Comparison of ENCODE assay signal across 9 cellular contexts in the genomic region with DNA sequence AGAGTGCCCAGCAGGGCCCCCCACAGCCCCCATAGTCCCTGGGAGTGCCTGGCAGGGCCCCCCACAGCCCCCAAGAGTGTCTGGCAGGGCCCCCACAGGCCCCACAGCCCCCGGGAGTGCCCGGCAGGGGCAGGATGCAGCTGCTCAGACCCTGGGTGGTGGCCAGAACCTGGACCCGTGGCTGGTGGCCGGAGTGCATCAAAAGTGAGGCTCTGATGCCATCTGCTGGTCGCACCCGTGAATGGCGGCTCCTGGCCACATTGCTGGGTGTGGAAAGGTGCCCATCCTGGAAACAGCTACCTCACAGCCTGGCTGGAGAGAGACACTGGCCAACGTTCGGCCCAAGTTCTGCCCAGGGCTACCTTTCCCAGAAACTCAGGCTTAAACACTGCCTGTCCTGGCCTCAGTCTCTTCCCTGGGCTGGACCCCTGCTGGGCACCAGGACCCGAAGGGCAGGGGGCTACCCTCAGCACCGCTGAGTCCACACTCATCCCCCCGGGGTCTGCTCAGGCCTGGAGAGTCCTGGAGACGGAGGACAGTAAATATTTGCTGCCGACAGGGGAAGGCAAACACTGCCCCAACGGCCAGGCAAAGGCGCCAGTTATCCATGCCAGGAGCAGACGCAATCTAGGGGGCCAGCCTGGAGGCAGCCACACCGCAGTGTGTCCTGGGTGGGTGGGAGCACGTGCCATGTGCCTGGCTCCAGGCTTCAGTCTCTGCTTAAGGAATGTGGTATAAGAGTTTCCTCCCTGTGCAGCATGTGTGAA. TPM values are rescaled to one million over a fixed set of nuclear protein-coding genes. Genes with fewer than 3 reads are reported as not detected.
DNase-seq lines count a peak whose midpoint lies in the region; ATAC-seq, FAIRE-seq and TF ChIP-seq lines count a peak whose summit lies in the region.
"Had no signal": no experiment of that assay in that cellular context is flagged by ENCODE, and none has a peak within 500 bp of the region (broad histone marks: within the 10 kb centered on the region; RNA-seq: fewer than 3 reads in every experiment).

No MANE protein-coding gene starts in this region.

- no peaks in the 10 kb centered on the region for H3K79me2 ChIP-seq in OCI-LY3 (ENCODE audit: low read length)

- no peaks in the 10 kb centered on the region for H3K36me3 ChIP-seq in OCI-LY3 (replicated peaks; ENCODE audit: low read depth, low read length)
- no peaks in the 10 kb centered on the region for H3K36me3 ChIP-seq in neutrophil

- H3K4me1 ChIP-seq in OCI-LY3 (ENCODE audit: low read length) = peaks cover 2% of the 10 kb centered on the region; the same call in 1 of the 2 replicates
- H3K4me1 ChIP-seq in neutrophil (ENCODE audit: control insufficient read depth in 1 of 2, insufficient read depth in 1 of 2, low read depth in 1 of 2, low read length in 1 of 2) = peaks cover 4 to 6% of the 10 kb centered on the region in 2 experiments

- no peak overlapping the region for H2AFZ ChIP-seq in OCI-LY3 (ENCODE audit: low read depth, low read length)

- in situ Hi-C loops in ACHN (cut with HindIII; ENCODE audit: low pct_ligation_motif_present, low pct_unique_long_range_greater_than_20kb, low sequenced_read_pairs) = no loop called here

- no peak overlapping the region for H3K9ac ChIP-seq in OCI-LY3 (ENCODE audit: low read length)

- no peaks in the 10 kb centered on the region for H4K20me1 ChIP-seq in OCI-LY3 (ENCODE audit: insufficient read depth, low read length)

- TF ChIP-seq CTCF in OCI-LY3 (IDR thresholded peaks at IDR 0.05; ENCODE audit: low read depth, low read length) = peak; percentile 81
- TF ChIP-seq CTCF in fibroblast of the aortic adventitia (IDR thresholded peaks at IDR 0.05; ENCODE audit: insufficient read depth, low read length) = peak; percentile 81
- TF ChIP-seq CTCF in neutrophil (IDR thresholded peaks at IDR 0.05) = peak; percentile 76

- H3K4me2 ChIP-seq in OCI-LY3 (ENCODE audit: low read length) = no peak overlapping the region

- H3K9me3 ChIP-seq in OCI-LY3 (ENCODE audit: insufficient read depth, low read length) (no peaks in the 10 kb centered on the region), neutrophil (no peaks in the 10 kb centered on the region)

- TF ChIP-seq POLR2A in GM12892 (IDR thresholded peaks at IDR 0.05; ENCODE audit: low read depth, low read length) = no peak

- DNase-seq in ACHN (peak; percentile 60), GM12892 (ENCODE audit: insufficient read length) (peak; percentile 74), fibroblast of the aortic adventitia (ENCODE audit: low read depth) (peak; percentile 42)
- DNase-seq in activated T-helper 1 cell treated with anti-CD3 and anti-CD28 coated beads, Interleukin-2, amount 50 U/mL, for 16 hours (ENCODE audit: low read depth in 1 of 2, low spot score in 1 of 2) = peak; percentile 14 to 20

- no peaks in the 10 kb centered on the region for H3K27me3 ChIP-seq in OCI-LY3 (ENCODE audit: low read depth, low read length)
- peaks cover 20% of the 10 kb centered on the region for H3K27me3 ChIP-seq in neutrophil

- no peak overlapping the region for H3K4me3 ChIP-seq in OCI-LY3 (ENCODE audit: low read length)
- H3K4me3 ChIP-seq in fibroblast of the aortic adventitia (ENCODE audit: low read depth, low read length) = no peak overlapping the region
- H3K4me3 ChIP-seq in neutrophil (ENCODE audit: low read depth in 1 of 2, low read length in 1 of 2) = no peak overlapping the region

- no peak overlapping the region for H3K27ac ChIP-seq in OCI-LY3 (ENCODE audit: low read length)
- no peak overlapping the region for H3K27ac ChIP-seq in neutrophil

- ATAC-seq in HG02840 (IDR thresholded peaks at IDR 0.05; ENCODE audit: low FRiP score, unreplicated experiment) (no peak), HG03460 (IDR thresholded peaks at IDR 0.05; ENCODE audit: unreplicated experiment) (no peak)

- FAIRE-seq in GM12892 (lab: Jason Lieb, UNC) = peak; percentile 89
- FAIRE-seq: islet of Langerhans had no signal

RNA-seq across cellular contexts. Expression of a gene that starts 4.4 kb away (rescaled TPM):
- not detected for polyA plus RNA-seq in GM12892 (2012; ENCODE audit: missing spikeins)
- total RNA-seq in fibroblast of the aortic adventitia (ENCODE audit: low replicate concordance) = not detected in 2 replicates

RNA-seq across cellular contexts. Expression of a gene that starts 15.0 kb away (rescaled TPM):
- not detected for polyA plus RNA-seq in GM12892 (2012; ENCODE audit: missing spikeins)
- not detected in 2 replicates for total RNA-seq in fibroblast of the aortic adventitia (ENCODE audit: low replicate concordance)

RNA-seq across cellular contexts. Expression of a gene that starts 17.4 kb away (rescaled TPM):
- polyA plus RNA-seq in GM12892 (2012; ENCODE audit: missing spikeins) = not detected
- total RNA-seq in fibroblast of the aortic adventitia (ENCODE audit: low replicate concordance) = 3.3 and 4.2 TPM in 2 replicates

Comparison
In these comparisons a context has a peak if more than half of its experiments do, and no peak if none do; other contexts are left out.
1. DNase-seq: peak in every context shown above with its lines; median percentile 74 in GM12892; 60 in ACHN; 42 in fibroblast of the aortic adventitia; 17 in activated T-helper 1 cell treated with anti-CD3 and anti-CD28 coated beads, Interleukin-2, amount 50 U/mL, for 16 hours.